ENCODE assay signal across 7 cellular contexts in the genomic region with DNA sequence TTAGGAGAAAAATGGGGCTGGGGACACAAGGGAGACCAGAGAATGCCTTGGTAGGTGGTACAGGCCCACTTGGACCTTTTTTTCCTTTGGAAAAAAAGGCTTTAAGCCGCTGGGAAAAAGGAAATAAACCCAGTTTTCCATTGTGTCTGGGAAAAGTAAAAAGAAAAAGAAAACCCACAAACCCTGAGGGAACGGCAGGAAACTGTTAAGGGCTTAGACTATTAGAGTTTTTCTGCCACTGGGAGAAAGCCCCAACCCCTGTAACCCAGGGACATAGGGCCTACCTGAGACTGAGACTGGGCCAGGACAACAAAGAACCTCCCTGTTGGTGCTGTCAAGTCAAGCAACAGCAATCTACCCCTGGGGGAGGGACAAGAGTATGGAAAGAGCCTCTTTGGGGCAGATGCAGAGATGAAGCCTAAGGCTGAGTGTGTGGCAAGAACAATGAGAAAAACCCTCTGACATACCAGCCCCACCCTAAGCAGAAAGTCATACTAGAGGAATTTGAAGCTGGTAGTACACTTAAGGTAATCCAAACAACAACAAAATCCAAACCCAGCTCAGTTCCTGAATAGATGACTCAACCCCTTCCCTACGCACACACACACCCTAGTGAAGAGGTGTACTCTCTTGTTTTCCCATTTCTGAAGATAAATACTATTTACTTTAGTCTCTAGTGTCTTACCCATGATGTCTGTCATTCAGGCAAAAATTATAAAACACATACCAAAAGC. TPM values are rescaled to one million over a fixed set of nuclear protein-coding genes. Genes with fewer than 3 reads are reported as not detected.
A peak's percentile ranks its signal among the peaks of the same experiment; 100 is the strongest.
DNase-seq lines count a peak whose midpoint lies in the region; ATAC-seq, FAIRE-seq and TF ChIP-seq lines count a peak whose summit lies in the region.

No MANE protein-coding gene starts in this region.

- no peaks in the 10 kb centered on the region for H3K9me2 ChIP-seq in SK-N-SH

- H4K20me1 ChIP-seq in SK-N-SH (ENCODE audit: insufficient read depth), result no peaks in the 10 kb centered on the region

- H3K36me3 ChIP-seq in SK-N-SH (replicated peaks in 1 of 2; ENCODE audit: control insufficient read depth in 1 of 2, insufficient read depth in 2 of 2, low read length in 1 of 2), result peaks cover 0 to 9% of the 10 kb centered on the region in 2 experiments
- peaks cover 0 to 1% of the 10 kb centered on the region in 2 donors for H3K36me3 ChIP-seq in small intestine (ENCODE audit: control insufficient read depth in 2 of 2, insufficient read depth in 2 of 2, low read length in 2 of 2)

- H3K4me3 ChIP-seq in SK-N-SH (ENCODE audit: low read depth in 2 of 2, low read length in 1 of 2) (no peak overlapping the region), small intestine (ENCODE audit: low read depth in 1 of 2, low read length in 2 of 2) (no peak overlapping the region)

- no peaks in the 10 kb centered on the region for H3K27me3 ChIP-seq in SK-N-SH (ENCODE audit: insufficient read depth)
- H3K27me3 ChIP-seq in foreskin keratinocyte, result no peaks in the 10 kb centered on the region
- no peaks in the 10 kb centered on the region for H3K27me3 ChIP-seq in small intestine (ENCODE audit: control insufficient read depth in 2 of 2, insufficient read depth in 2 of 2, low read length in 2 of 2)

- H2AFZ ChIP-seq in SK-N-SH (ENCODE audit: low read depth), result no peak overlapping the region

- no peak for TF ChIP-seq RAD21 in SK-N-SH (IDR thresholded peaks at IDR 0.05; ENCODE audit: low read length)

- peak; percentile 96 for DNase-seq in H4 (ENCODE audit: low spot score)
- DNase-seq in SK-N-SH, result no peak
- peak; percentile 99 to 100 for DNase-seq in foreskin keratinocyte
- DNase-seq in small intestine, result peak; percentile 14
- no peak for DNase-seq in ureter (ENCODE audit: low spot score)
- DNase-seq in activated CD8-positive, alpha-beta memory T cell treated with anti-CD3 and anti-CD28 coated beads, Interleukin-2, amount 50 U/mL, for 4 hours, result no peak
- DNase-seq in stimulated activated naive CD4-positive, alpha-beta T cell (lab: John Stamatoyannopoulos, UW), result no peak

- H3K4me1 ChIP-seq in SK-N-SH (ENCODE audit: control insufficient read depth in 1 of 2, insufficient read depth in 2 of 2, low read depth in 1 of 2, low read length in 1 of 2) (peaks cover 0 to 3% of the 10 kb centered on the region in 2 experiments; a peak in 1 of 4 replicates), foreskin keratinocyte (peaks cover 29% of the 10 kb centered on the region), small intestine (ENCODE audit: control insufficient read depth in 2 of 2, insufficient read depth in 1 of 2, low read depth in 1 of 2, low read length in 1 of 2) (no peaks in the 10 kb centered on the region)

- peak overlapping the region in 1 of 2 experiments; percentile 54; a peak in 2 of 4 replicates for H3K27ac ChIP-seq in SK-N-SH (ENCODE audit: low read depth in 2 of 2, low read length in 1 of 2)
- H3K27ac ChIP-seq in foreskin keratinocyte, result peak overlapping the region; percentile 98
- no peak overlapping the region for H3K27ac ChIP-seq in small intestine (ENCODE audit: low read depth in 1 of 2, low read length in 1 of 2)

- POLR2A ChIA-PET in SK-N-SH (lab: Yijun Ruan, JAX), result no interaction called here

- no peaks in the 10 kb centered on the region for H3F3A ChIP-seq in SK-N-SH (replicated peaks; ENCODE audit: insufficient read depth)

- peak; percentile 98 for ATAC-seq in foreskin keratinocyte

- no peak for FAIRE-seq in small intestine (lab: Jason Lieb, UNC)

- H3K79me2 ChIP-seq in SK-N-SH (ENCODE audit: insufficient read depth), result peaks cover 23% of the 10 kb centered on the region; the same call in 1 of the 2 replicates

- H3K9me3 ChIP-seq in SK-N-SH (no peaks in the 10 kb centered on the region), small intestine (ENCODE audit: control insufficient read depth, low read depth) (no peaks in the 10 kb centered on the region)

- TF ChIP-seq EP300 in SK-N-SH (IDR thresholded peaks at IDR 0.05; ENCODE audit: borderline replicate concordance in 1 of 2, low read depth in 1 of 2, low read length in 1 of 2), result no peak

- CTCF ChIA-PET in SK-N-SH (lab: Yijun Ruan, JAX), result no interaction called here

- H3K4me2 ChIP-seq in SK-N-SH, result peak overlapping the region; percentile 45; the same call in 1 of the 2 replicates

- TF ChIP-seq CTCF in SK-N-SH (IDR thresholded peaks at IDR 0.05) (no peak), foreskin keratinocyte (conservative IDR thresholded peaks at IDR 0.05) (peak; percentile 5)

- H3K9ac ChIP-seq in SK-N-SH, result 0 out of 2 replicates have a peak overlapping the region, but pooled peaks have one; percentile 19

- 58% methylated on average over 3 of the region's 3 CpGs for WGBS in SK-N-SH (ENCODE audit: low lambda C conversion rate)
- 82 to 85% (median 84%) methylated on average over 3 of the region's 3 CpGs for WGBS in small intestine, 3 donors

TF ChIP-seq in SK-N-SH, 30 proteins besides CTCF, POLR2A, EP300 and RAD21:
- TF ChIP-seq JUND (IDR thresholded peaks at IDR 0.05), result peak; percentile 41; the same call in 1 of the 2 replicates
- peak; percentile 19; the same call in 1 of the 2 replicates for TF ChIP-seq TCF12 (IDR thresholded peaks at IDR 0.05)
- no peak for TF ChIP-seq ELF1 (IDR thresholded peaks at IDR 0.05)
- TF ChIP-seq TEAD4 (IDR thresholded peaks at IDR 0.05; ENCODE audit: borderline replicate concordance, insufficient read depth), result peak; percentile 21; the same call in 1 of the 2 replicates
- TF ChIP-seq TAF1 (IDR thresholded peaks at IDR 0.05; ENCODE audit: borderline replicate concordance, low read depth, low read length), result no peak
- peak; percentile 53 for TF ChIP-seq FOSL2 (IDR thresholded peaks at IDR 0.05; ENCODE audit: borderline replicate concordance, low read depth)

RNA-seq across cellular contexts. Expression of gene ATF1, which starts 22.8 kb away (rescaled TPM):
- total RNA-seq in H4 (2014; rRNA removed; shearing (Covaris generic)), result 21.2 and 33.1 TPM in 2 replicates
- polyA plus RNA-seq in SK-N-SH (2012; rRNA removed) (25.0 and 34.2 TPM in 2 replicates), foreskin keratinocyte (9.9 and 12.4 TPM in 2 replicates), small intestine (10 to 100 TPM; 16.3 to 18.9 (median 16.5) TPM)
- 24.0 and 24.6 TPM in 2 replicates for polyA plus RNA-seq in SK-N-SH (2012; cell fraction: cytosol; rRNA removed)
- polyA plus RNA-seq in SK-N-SH (2012; cell fraction: nucleus; rRNA removed), result 14.2 and 21.5 TPM in 2 replicates
- total RNA-seq in foreskin keratinocyte (20.8 and 21.4 TPM in 2 replicates), ureter (34.4 TPM)

RNA-seq across cellular contexts. Expression of gene TMPRSS12, which starts 56.1 kb away (rescaled TPM):
- total RNA-seq in H4 (2014; rRNA removed; shearing (Covaris generic)), result not detected in 2 replicates
- polyA plus RNA-seq in SK-N-SH (2012; rRNA removed) (not detected in 2 replicates), foreskin keratinocyte (not detected in 2 replicates), small intestine (not detected)
- polyA plus RNA-seq in SK-N-SH (2012; cell fraction: cytosol; rRNA removed), result not detected in 2 replicates
- not detected in 2 replicates for polyA plus RNA-seq in SK-N-SH (2012; cell fraction: nucleus; rRNA removed)
- total RNA-seq in foreskin keratinocyte (not detected in 2 replicates), ureter (not detected)

Comparison
In these comparisons a context has a peak if more than half of its experiments do, and no peak if none do; other contexts are left out.
1. DNase-seq: peak in H4 (single experiment), foreskin keratinocyte (2 of 2) and small intestine (single experiment); none in SK-N-SH (single experiment), ureter (single experiment), activated CD8-positive, alpha-beta memory T cell treated with anti-CD3 and anti-CD28 coated beads, Interleukin-2, amount 50 U/mL, for 4 hours (single experiment) and stimulated activated naive CD4-positive, alpha-beta T cell (0 of 6).